Comparison of ENCODE assay signal across 1 cellular context in genomic region chr15:81152799-81153198, GRCh38.
TF ChIP-seq lines count a peak whose summit lies in the region.

No MANE protein-coding gene starts in this region.

TF ChIP-seq in H1, 55 proteins besides CTCF, POLR2A, EP300 and RAD21:
- TF ChIP-seq SP1 (IDR thresholded peaks at IDR 0.05; ENCODE audit: low read depth, low read length) (no peak), KDM1A (IDR thresholded peaks at IDR 0.05; ENCODE audit: borderline replicate concordance, low read length) (no peak), KDM5A (IDR thresholded peaks at IDR 0.05; ENCODE audit: low read length) (no peak), CHD2 (IDR thresholded peaks at IDR 0.05; ENCODE audit: low read length) (no peak), CBX8 (IDR thresholded peaks at IDR 0.05; ENCODE audit: borderline replicate concordance, low read depth, low read length) (no peak), GTF2F1 (IDR thresholded peaks at IDR 0.05; ENCODE audit: borderline replicate concordance, low read depth, low read length) (no peak), ATF3 (IDR thresholded peaks at IDR 0.05; ENCODE audit: insufficient read depth, low read depth, low read length) (no peak), RNF2 (IDR thresholded peaks at IDR 0.05; ENCODE audit: borderline replicate concordance, low read depth, low read length, missing control alignments, poor library complexity, severe bottlenecking) (no peak), USF2 (IDR thresholded peaks at IDR 0.05; ENCODE audit: low read length) (no peak), ZNF274 (IDR thresholded peaks at IDR 0.05; ENCODE audit: borderline replicate concordance, extremely low read depth, low read length) (no peak), JUND (IDR thresholded peaks at IDR 0.05; ENCODE audit: low read length) (no peak), BRCA1 (IDR thresholded peaks at IDR 0.05; ENCODE audit: low read depth, low read length) (no peak), TBP (IDR thresholded peaks at IDR 0.05; ENCODE audit: low read depth, low read length) (no peak), JUN (IDR thresholded peaks at IDR 0.05; ENCODE audit: low read depth, low read length) (no peak), CTBP2 (IDR thresholded peaks at IDR 0.05; ENCODE audit: borderline replicate concordance, insufficient read depth, insufficient read length, low read length) (no peak), SP2 (IDR thresholded peaks at IDR 0.05; ENCODE audit: low read length) (no peak), SIN3A (conservative IDR thresholded peaks at IDR 0.05 in 1 of 2, IDR thresholded peaks at IDR 0.05 in 1 of 2; ENCODE audit: low read depth in 1 of 2, low read length in 2 of 2) (no peak), RXRA (IDR thresholded peaks at IDR 0.05; ENCODE audit: insufficient read depth, low read depth, low read length) (no peak)
- TF ChIP-seq, protein P1, sequence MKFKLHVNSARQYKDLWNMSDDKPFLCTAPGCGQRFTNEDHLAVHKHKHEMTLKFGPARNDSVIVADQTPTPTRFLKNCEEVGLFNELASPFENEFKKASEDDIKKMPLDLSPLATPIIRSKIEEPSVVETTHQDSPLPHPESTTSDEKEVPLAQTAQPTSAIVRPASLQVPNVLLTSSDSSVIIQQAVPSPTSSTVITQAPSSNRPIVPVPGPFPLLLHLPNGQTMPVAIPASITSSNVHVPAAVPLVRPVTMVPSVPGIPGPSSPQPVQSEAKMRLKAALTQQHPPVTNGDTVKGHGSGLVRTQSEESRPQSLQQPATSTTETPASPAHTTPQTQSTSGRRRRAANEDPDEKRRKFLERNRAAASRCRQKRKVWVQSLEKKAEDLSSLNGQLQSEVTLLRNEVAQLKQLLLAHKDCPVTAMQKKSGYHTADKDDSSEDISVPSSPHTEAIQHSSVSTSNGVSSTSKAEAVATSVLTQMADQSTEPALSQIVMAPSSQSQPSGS (IDR thresholded peaks at IDR 0.05; ENCODE audit: low read length), result no peak
